In genomic region chr9:127545196-127546124, GRCh38 we compare ENCODE assay signal across 8 cellular contexts.
DNase-seq lines count a peak whose midpoint lies in the region; ATAC-seq lines count a peak whose summit lies in the region.

No MANE protein-coding gene starts in this region.

- peak; percentile 76 for DNase-seq in amniotic epithelial cell (ENCODE audit: low read depth)
- DNase-seq in hypothalamus (lab: John Stamatoyannopoulos, UW) = peak in 45 of 51 donors; percentile 22 to 90 (median 70)
- DNase-seq in superior temporal gyrus (ENCODE audit: extremely low spot score) = peak; percentile 45
- DNase-seq in iPS-NIHi7 (ENCODE audit: extremely low spot score) = no peak

- peak overlapping the region; percentile 43 to 99 (median 69) for H3K4me2 ChIP-seq in BLaER1 treated with 17β-estradiol and CSF1 and Interleukin-3, amounts not matched to agents 10 nM and 100 nM

- H3K4me1 ChIP-seq in BLaER1 treated with 17β-estradiol and CSF1 and Interleukin-3, amounts not matched to agents 10 nM and 100 nM = peaks cover 53 to 100% (median 88%) of the 10 kb centered on the region in 10 experiments

- H3K4me3 ChIP-seq in BLaER1 treated with 17β-estradiol and CSF1 and Interleukin-3, amounts not matched to agents 10 nM and 100 nM = no peak overlapping the region

- no peaks in the 10 kb centered on the region for H3K9me3 ChIP-seq in BLaER1 treated with 17β-estradiol and CSF1 and Interleukin-3, amounts not matched to agents 10 nM and 100 nM (replicated peaks in 1 of 11)

- peak overlapping the region in 9 of 11 experiments; percentile 9 to 57 (median 51); a peak in 15 of 22 replicates for H3K27ac ChIP-seq in BLaER1 treated with 17β-estradiol and CSF1 and Interleukin-3, amounts not matched to agents 10 nM and 100 nM

- no peaks in the 10 kb centered on the region for H3K27me3 ChIP-seq in BLaER1 treated with 17β-estradiol and CSF1 and Interleukin-3, amounts not matched to agents 10 nM and 100 nM

- H3K36me3 ChIP-seq in BLaER1 treated with 17β-estradiol and CSF1 and Interleukin-3, amounts not matched to agents 10 nM and 100 nM = peaks cover 0 to 92% (median 15%) of the 10 kb centered on the region in 11 experiments; a peak in 13 of 22 replicates

- H4K20me1 ChIP-seq in BLaER1 treated with 17β-estradiol and CSF1 and Interleukin-3, amounts not matched to agents 10 nM and 100 nM = peaks cover 0 to 100% (median 99%) of the 10 kb centered on the region in 11 experiments; a peak in 20 of 22 replicates

- ATAC-seq in HG02763 (IDR thresholded peaks at IDR 0.05; ENCODE audit: unreplicated experiment) (peak; percentile 58), HG02852 (IDR thresholded peaks at IDR 0.05; ENCODE audit: unreplicated experiment) (no peak), GM19397 (IDR thresholded peaks at IDR 0.05; ENCODE audit: unreplicated experiment) (no peak)

- peak overlapping the region in 10 of 11 experiments; percentile 23 to 69 (median 42); a peak in 16 of 22 replicates for H3K9ac ChIP-seq in BLaER1 treated with 17β-estradiol and CSF1 and Interleukin-3, amounts not matched to agents 10 nM and 100 nM
